In the genomic region with DNA sequence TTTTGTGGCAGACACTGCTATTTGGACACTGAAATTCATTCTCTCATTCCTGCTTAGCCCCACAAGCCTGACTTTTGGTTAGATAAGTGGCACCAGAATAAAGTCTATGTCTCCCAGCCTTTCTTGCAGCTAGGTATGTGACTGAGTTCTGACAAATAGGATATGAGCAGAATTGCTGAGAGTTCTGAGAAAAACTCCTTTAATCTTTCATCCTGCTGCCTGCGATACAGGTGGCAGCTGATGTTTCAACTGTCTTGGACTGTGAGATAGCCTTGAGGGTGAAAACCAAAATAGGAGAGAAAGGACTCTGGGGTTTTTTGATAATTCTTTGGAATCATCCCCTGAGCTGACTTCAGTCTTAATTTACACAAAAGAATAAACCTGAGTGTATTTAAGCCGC, we compare ENCODE assay signal across 1 cellular context.
TF ChIP-seq lines count a peak whose summit lies in the region.

No MANE protein-coding gene starts in this region.

TF ChIP-seq in K562, 482 proteins besides CTCF, POLR2A, EP300 and RAD21 (continued from another document):
- TF ChIP-seq, protein P1, sequence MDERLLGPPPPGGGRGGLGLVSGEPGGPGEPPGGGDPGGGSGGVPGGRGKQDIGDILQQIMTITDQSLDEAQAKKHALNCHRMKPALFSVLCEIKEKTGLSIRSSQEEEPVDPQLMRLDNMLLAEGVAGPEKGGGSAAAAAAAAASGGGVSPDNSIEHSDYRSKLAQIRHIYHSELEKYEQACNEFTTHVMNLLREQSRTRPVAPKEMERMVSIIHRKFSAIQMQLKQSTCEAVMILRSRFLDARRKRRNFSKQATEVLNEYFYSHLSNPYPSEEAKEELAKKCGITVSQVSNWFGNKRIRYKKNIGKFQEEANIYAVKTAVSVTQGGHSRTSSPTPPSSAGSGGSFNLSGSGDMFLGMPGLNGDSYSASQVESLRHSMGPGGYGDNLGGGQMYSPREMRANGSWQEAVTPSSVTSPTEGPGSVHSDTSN (CRISPR knock-in tag; IDR thresholded peaks at IDR 0.05; ENCODE audit: low read depth) = no peak
- TF ChIP-seq, protein P1 (tag; conservative IDR thresholded peaks at IDR 0.05; ENCODE audit: low read depth) = peak; percentile 24; the same call in 1 of the 2 replicates
- no peak for TF ChIP-seq NUFIP1 (IDR thresholded peaks at IDR 0.05; ENCODE audit: partially characterized antibody)
- TF ChIP-seq, protein P2, sequence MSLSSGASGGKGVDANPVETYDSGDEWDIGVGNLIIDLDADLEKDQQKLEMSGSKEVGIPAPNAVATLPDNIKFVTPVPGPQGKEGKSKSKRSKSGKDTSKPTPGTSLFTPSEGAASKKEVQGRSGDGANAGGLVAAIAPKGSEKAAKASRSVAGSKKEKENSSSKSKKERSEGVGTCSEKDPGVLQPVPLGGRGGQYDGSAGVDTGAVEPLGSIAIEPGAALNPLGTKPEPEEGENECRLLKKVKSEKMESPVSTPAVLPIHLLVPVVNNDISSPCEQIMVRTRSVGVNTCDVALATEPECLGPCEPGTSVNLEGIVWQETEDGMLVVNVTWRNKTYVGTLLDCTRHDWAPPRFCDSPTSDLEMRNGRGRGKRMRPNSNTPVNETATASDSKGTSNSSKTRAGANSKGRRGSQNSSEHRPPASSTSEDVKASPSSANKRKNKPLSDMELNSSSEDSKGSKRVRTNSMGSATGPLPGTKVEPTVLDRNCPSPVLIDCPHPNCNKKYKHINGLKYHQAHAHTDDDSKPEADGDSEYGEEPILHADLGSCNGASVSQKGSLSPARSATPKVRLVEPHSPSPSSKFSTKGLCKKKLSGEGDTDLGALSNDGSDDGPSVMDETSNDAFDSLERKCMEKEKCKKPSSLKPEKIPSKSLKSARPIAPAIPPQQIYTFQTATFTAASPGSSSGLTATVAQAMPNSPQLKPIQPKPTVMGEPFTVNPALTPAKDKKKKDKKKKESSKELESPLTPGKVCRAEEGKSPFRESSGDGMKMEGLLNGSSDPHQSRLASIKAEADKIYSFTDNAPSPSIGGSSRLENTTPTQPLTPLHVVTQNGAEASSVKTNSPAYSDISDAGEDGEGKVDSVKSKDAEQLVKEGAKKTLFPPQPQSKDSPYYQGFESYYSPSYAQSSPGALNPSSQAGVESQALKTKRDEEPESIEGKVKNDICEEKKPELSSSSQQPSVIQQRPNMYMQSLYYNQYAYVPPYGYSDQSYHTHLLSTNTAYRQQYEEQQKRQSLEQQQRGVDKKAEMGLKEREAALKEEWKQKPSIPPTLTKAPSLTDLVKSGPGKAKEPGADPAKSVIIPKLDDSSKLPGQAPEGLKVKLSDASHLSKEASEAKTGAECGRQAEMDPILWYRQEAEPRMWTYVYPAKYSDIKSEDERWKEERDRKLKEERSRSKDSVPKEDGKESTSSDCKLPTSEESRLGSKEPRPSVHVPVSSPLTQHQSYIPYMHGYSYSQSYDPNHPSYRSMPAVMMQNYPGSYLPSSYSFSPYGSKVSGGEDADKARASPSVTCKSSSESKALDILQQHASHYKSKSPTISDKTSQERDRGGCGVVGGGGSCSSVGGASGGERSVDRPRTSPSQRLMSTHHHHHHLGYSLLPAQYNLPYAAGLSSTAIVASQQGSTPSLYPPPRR (CRISPR knock-in tag; IDR thresholded peaks at IDR 0.05; ENCODE audit: borderline replicate concordance) = no peak
- 0 out of 2 replicates have a peak, but pooled peaks have one; percentile 43 for TF ChIP-seq HLTF (IDR thresholded peaks at IDR 0.05)
- no peak for TF ChIP-seq RBM34 (IDR thresholded peaks at IDR 0.05; ENCODE audit: borderline replicate concordance, insufficient read depth, low read length)
- no peak for TF ChIP-seq ATF1 (CRISPR knock-in tag; IDR thresholded peaks at IDR 0.05)
- peak; percentile 44; the same call in 1 of the 2 replicates for TF ChIP-seq ATF1 (tag; IDR thresholded peaks at IDR 0.05)
